8 cellular contexts compared by ENCODE assay signal in genomic region chr3:120417272-120417911, GRCh38. TPM values are rescaled to one million over a fixed set of nuclear protein-coding genes. Genes with fewer than 3 reads are reported as not detected.
DNase-seq lines count a peak whose midpoint lies in the region; ATAC-seq, FAIRE-seq and TF ChIP-seq lines count a peak whose summit lies in the region.

No MANE protein-coding gene starts in this region.

- H3K27ac ChIP-seq in gastroesophageal sphincter, result peak overlapping the region; percentile 65 to 91 (median 78)
- peak overlapping the region; percentile 71 for H3K27ac ChIP-seq in suprapubic skin

- H3K4me3 ChIP-seq in MG63 (peak overlapping the region; percentile 2; the same call in 1 of the 2 replicates), gastroesophageal sphincter (peak overlapping the region; percentile 26 to 28), suprapubic skin (peak overlapping the region; percentile 34)

- no peaks in the 10 kb centered on the region for H3K36me3 Mint-ChIP-seq in activated naive CD4-positive, alpha-beta T cell treated with anti-CD3 and anti-CD28 coated beads for 36 hours (ENCODE audit: low read depth)

- no peaks in the 10 kb centered on the region for H3K27me3 ChIP-seq in MG63
- H3K27me3 ChIP-seq in gastroesophageal sphincter, result no peaks in the 10 kb centered on the region
- no peaks in the 10 kb centered on the region for H3K27me3 ChIP-seq in suprapubic skin

- peak; percentile 91 for ATAC-seq in gastroesophageal sphincter

- H3K27me3 Mint-ChIP-seq in activated naive CD4-positive, alpha-beta T cell treated with anti-CD3 and anti-CD28 coated beads for 36 hours (ENCODE audit: low read depth), result no peaks in the 10 kb centered on the region

- peak overlapping the region; percentile 32 for H3K27ac Mint-ChIP-seq in activated naive CD4-positive, alpha-beta T cell treated with anti-CD3 and anti-CD28 coated beads for 36 hours

- H3K4me3 Mint-ChIP-seq in activated naive CD4-positive, alpha-beta T cell treated with anti-CD3 and anti-CD28 coated beads for 36 hours, result peak overlapping the region; percentile 74

- intact Hi-C loops in activated naive CD4-positive, alpha-beta T cell treated with anti-CD3 and anti-CD28 coated beads for 36 hours (cut with micrococcal nuclease), result loop anchor here (1.0 to 10.0 kb wide), 10 partner anchors 68 to 1143 kb away; partner anchors contain the start of genes GSK3B, GTF2E1, LRRC58 and NDUFB4

- FAIRE-seq in G401.6 (lab: Jason Lieb, UNC), result peak; percentile 99

- H3K4me1 ChIP-seq in gastroesophageal sphincter (peaks cover 32 to 84% (median 50%) of the 10 kb centered on the region in 3 donors), suprapubic skin (peaks cover 40% of the 10 kb centered on the region)

- peaks cover 8% of the 10 kb centered on the region for H3K4me1 Mint-ChIP-seq in activated naive CD4-positive, alpha-beta T cell treated with anti-CD3 and anti-CD28 coated beads for 36 hours (ENCODE audit: low read depth)

- TF ChIP-seq EP300 in gastroesophageal sphincter (IDR thresholded peaks at IDR 0.05) (no peak), suprapubic skin (IDR thresholded peaks at IDR 0.05) (no peak)

- H3K9me3 Mint-ChIP-seq in activated naive CD4-positive, alpha-beta T cell treated with anti-CD3 and anti-CD28 coated beads for 36 hours, result no peaks in the 10 kb centered on the region

- 0% methylated on average over 5 to 9 of the region's 9 CpGs for WGBS in gastroesophageal sphincter (ENCODE audit: low coverage in 1 of 2), 2 donors
- under 1% methylated on average over 9 of the region's 9 CpGs for WGBS in suprapubic skin

- no peaks in the 10 kb centered on the region for H3K9me3 ChIP-seq in MG63
- H3K9me3 ChIP-seq in gastroesophageal sphincter, result no peaks in the 10 kb centered on the region
- H3K9me3 ChIP-seq in suprapubic skin, result no peaks in the 10 kb centered on the region

- TF ChIP-seq POLR2A in gastroesophageal sphincter (IDR thresholded peaks at IDR 0.05), result peak in 1 of 2 donors; percentile 9
- no peak for TF ChIP-seq POLR2A in suprapubic skin (IDR thresholded peaks at IDR 0.05)

- TF ChIP-seq CTCF in gastroesophageal sphincter (IDR thresholded peaks at IDR 0.05), result peak; percentile 73 to 92 (median 88)
- TF ChIP-seq CTCF in suprapubic skin (IDR thresholded peaks at IDR 0.05), result peak; percentile 85

- CTCF ChIA-PET in activated naive CD4-positive, alpha-beta T cell treated with anti-CD3 and anti-CD28 coated beads for 36 hours (lab: Charles Lee), result interaction anchor here (0.5 to 5.1 kb wide), 56 partner anchors 8 to 1090 kb away, joined by 3 to 141 read pairs (median 4); partner anchors contain the start of genes LRRC58 and NDUFB4

- H3K36me3 ChIP-seq in MG63 (peaks cover 58% of the 10 kb centered on the region), gastroesophageal sphincter (peaks cover 0 to 21% of the 10 kb centered on the region in 2 donors), suprapubic skin (no peaks in the 10 kb centered on the region)

- peak; percentile 98 for DNase-seq in HCEC 1CT
- DNase-seq in MG63, result peak; percentile 94
- peak; percentile 99 for DNase-seq in SIG-M5 treated with dmso at 0.1 percent for 504 hours (lab: John Stamatoyannopoulos, UW; ENCODE audit: unreplicated experiment)
- DNase-seq in activated naive CD4-positive, alpha-beta T cell treated with anti-CD3 and anti-CD28 coated beads for 36 hours, result peak; percentile 96
- DNase-seq in nucleus accumbens (lab: John Stamatoyannopoulos, UW), result peak; percentile 23 to 97 (median 85)
- peak; percentile 91 to 95 for DNase-seq in suprapubic skin (ENCODE audit: low spot score in 2 of 2)

RNA-seq across cellular contexts. Expression of gene FSTL1, which starts 33.4 kb away (rescaled TPM):
- 642 and 656 TPM in 2 replicates for total RNA-seq in MG63 (2014; rRNA removed; shearing (Covaris generic); ENCODE audit: low replicate concordance)
- under 1 TPM in 1 of 2 experiments, not detected in 1; 0.40 TPM for total RNA-seq in activated naive CD4-positive, alpha-beta T cell treated with anti-CD3 and anti-CD28 coated beads for 36 hours
- total RNA-seq in gastroesophageal sphincter (1,000 to 10,000 TPM in 1 of 4 donors, 100 to 1,000 TPM in 3; 343 to 1,189 (median 766) TPM), suprapubic skin (10 to 100 TPM; 58.3 to 75.3 (median 63.9) TPM)

Comparison
In these comparisons a context has a peak if more than half of its experiments do, and no peak if none do; other contexts are left out.
1. Peak in every context shown above with its lines: DNase-seq, ATAC-seq, H3K4me3 ChIP-seq and H3K27ac ChIP-seq.
2. RNA of gene FSTL1, which starts 33.4 kb away (total RNA-seq): 343 to 1,189 TPM in gastroesophageal sphincter, 642 to 656 TPM in MG63 and 58.3 to 75.3 TPM in suprapubic skin; 0.40 TPM in activated naive CD4-positive, alpha-beta T cell treated with anti-CD3 and anti-CD28 coated beads for 36 hours; every median in the first group is over 10 times any median in the second.